In genomic region chr3:127800508-127800907, GRCh38 we compare ENCODE assay signal across 1 cellular context.
TF ChIP-seq lines count a peak whose summit lies in the region.

No MANE protein-coding gene starts in this region.

TF ChIP-seq in WTC11, 78 proteins besides CTCF, POLR2A, EP300 and RAD21 (continued from another document):
- TF ChIP-seq IRF2 (CRISPR knock-in tag; IDR thresholded peaks at IDR 0.05; ENCODE audit: borderline replicate concordance, low read depth): no peak
TF ChIP-seq in WTC11: peak in this region for 0.
